29 cellular contexts compared by ENCODE assay signal in genomic region chr2:199306116-199306515, GRCh38.
"Had no signal": no experiment of that assay in that cellular context is flagged by ENCODE, and none has a peak within 500 bp of the region (broad histone marks: within the 10 kb centered on the region; RNA-seq: fewer than 3 reads in every experiment).

No MANE protein-coding gene starts in this region.

- H3K4me1 ChIP-seq: foreskin keratinocyte had no signal

- DNase-seq: activated CD4-positive, alpha-beta memory T cell treated with anti-CD3 and anti-CD28 coated beads, Interleukin-2, amount 10 ng/mL, durations not matched to agents 7 days and 5 days; activated CD4-positive, alpha-beta T cell treated with anti-CD3 and anti-CD28 coated beads for 1 hour; activated CD4-positive, alpha-beta T cell treated with anti-CD3 and anti-CD28 coated beads for 4 hours; activated CD4-positive, alpha-beta T cell treated with anti-CD3 and anti-CD28 coated beads, Interleukin-2, amount 10 ng/mL, durations not matched to agents 7 days and 5 days; activated CD4-positive, alpha-beta T cell treated with anti-CD3 and anti-CD28 coated beads, Interleukin-2, amount 50 U/mL, for 4 hours; activated effector memory CD4-positive, alpha-beta T cell treated with Interleukin-2 at 50 U/mL for 16 hours; activated gamma-delta T cell treated with Interleukin-2 at 50 U/mL for 16 hours; activated naive CD4-positive, alpha-beta T cell treated with anti-CD3 and anti-CD28 coated beads, Interleukin-2, amount 50 U/mL, for 16 hours; activated naive CD4-positive, alpha-beta T cell treated with Interleukin-2 at 50 U/mL for 16 hours; activated T-cell treated with anti-CD3 and anti-CD28 coated beads, Interleukin-2, amount 50 U/mL, for 4 hours; amniotic stem cell; anterior cingulate cortex; brain microvascular endothelial cell; cortex of kidney; dermis blood vessel endothelial cell; effector CD4-positive, alpha-beta T cell; effector memory CD8-positive, alpha-beta T cell; erythroblast; foreskin keratinocyte; gastrocnemius medialis; glutamatergic neuron; T-helper 2 cell had no signal

- FAIRE-seq: astrocyte, bronchial epithelial cell, colon had no signal

- H3K9me3 ChIP-seq: esophagus muscularis mucosa, gastrocnemius medialis had no signal

- H3K36me3 ChIP-seq: brain microvascular endothelial cell, gastrocnemius medialis had no signal

- H3K4me3 ChIP-seq: esophagus muscularis mucosa, gastrocnemius medialis had no signal

- H3K27ac ChIP-seq: brain microvascular endothelial cell, esophagus muscularis mucosa, foreskin keratinocyte, gastrocnemius medialis, VCaP had no signal

- ATAC-seq: activated T-cell treated with anti-CD3 and anti-CD28 coated beads, Interleukin-2, amount 50 U/mL, for 4 hours; activated T-helper 17 cell treated with anti-CD3 and anti-CD28 coated beads, Interleukin-2, amount 50 U/mL, for 72 hours; effector memory CD8-positive, alpha-beta T cell; foreskin keratinocyte; gastrocnemius medialis; WTC11 had no signal

- H3K27me3 ChIP-seq: brain microvascular endothelial cell, esophagus muscularis mucosa, foreskin keratinocyte, gastrocnemius medialis had no signal
